ENCODE assay signal across 8 cellular contexts in genomic region chr2:126776701-126777619, GRCh38.
DNase-seq lines count a peak whose midpoint lies in the region; ATAC-seq and TF ChIP-seq lines count a peak whose summit lies in the region.

No MANE protein-coding gene starts in this region.

- CTCF ChIA-PET in activated naive CD4-positive, alpha-beta T cell treated with anti-CD3 and anti-CD28 coated beads for 36 hours (lab: Charles Lee), result interaction anchor here (0.6 to 8.3 kb wide), 28 partner anchors 8 to 1246 kb away, joined by 3 to 111 read pairs (median 3); no protein-coding TSS in a partner anchor

- H3K27me3 ChIP-seq in HUES6 (ENCODE audit: control insufficient read depth, insufficient read depth, low read length), result peaks cover 16% of the 10 kb centered on the region
- peaks cover 19% of the 10 kb centered on the region for H3K27me3 ChIP-seq in neutrophil
- H3K27me3 ChIP-seq in subcutaneous abdominal adipose tissue (ENCODE audit: control insufficient read depth in 5 of 5, insufficient read depth in 4 of 5, low read length in 5 of 5), result no peaks in the 10 kb centered on the region

- peak overlapping the region; percentile 9 for H3K27ac Mint-ChIP-seq in activated naive CD4-positive, alpha-beta T cell treated with anti-CD3 and anti-CD28 coated beads for 36 hours

- H3K4me1 Mint-ChIP-seq in activated naive CD4-positive, alpha-beta T cell treated with anti-CD3 and anti-CD28 coated beads for 36 hours (ENCODE audit: low read depth), result peaks cover 10% of the 10 kb centered on the region

- no peaks in the 10 kb centered on the region for H3K36me3 Mint-ChIP-seq in activated naive CD4-positive, alpha-beta T cell treated with anti-CD3 and anti-CD28 coated beads for 36 hours (ENCODE audit: low read depth)

- no peaks in the 10 kb centered on the region for H3K27me3 Mint-ChIP-seq in activated naive CD4-positive, alpha-beta T cell treated with anti-CD3 and anti-CD28 coated beads for 36 hours (ENCODE audit: low read depth)

- peak; percentile 73 for DNase-seq in DMS53 treated with DMSO at 0.1 percent for 48 hours (lab: John Stamatoyannopoulos, UW; ENCODE audit: unreplicated experiment)
- peak; percentile 68 for DNase-seq in SK-MEL-5 (ENCODE audit: low read depth, low spot score)
- peak; percentile 86 for DNase-seq in activated naive CD4-positive, alpha-beta T cell treated with anti-CD3 and anti-CD28 coated beads for 36 hours
- peak; percentile 65 for DNase-seq in germinal center (ENCODE audit: low spot score)

- H3K4me3 Mint-ChIP-seq in activated naive CD4-positive, alpha-beta T cell treated with anti-CD3 and anti-CD28 coated beads for 36 hours, result peak overlapping the region; percentile 83

- no peaks in the 10 kb centered on the region for H3K36me3 ChIP-seq in HUES6 (ENCODE audit: control insufficient read depth, insufficient read depth, low read length)
- no peaks in the 10 kb centered on the region for H3K36me3 ChIP-seq in neutrophil
- no peaks in the 10 kb centered on the region for H3K36me3 ChIP-seq in subcutaneous abdominal adipose tissue (ENCODE audit: control insufficient read depth in 5 of 5, insufficient read depth in 5 of 5, low read length in 5 of 5)

- no peaks in the 10 kb centered on the region for H3K9me3 ChIP-seq in HUES6 (ENCODE audit: control insufficient read depth, insufficient read depth, low read depth, low read length)
- no peaks in the 10 kb centered on the region for H3K9me3 ChIP-seq in neutrophil
- no peaks in the 10 kb centered on the region for H3K9me3 ChIP-seq in subcutaneous abdominal adipose tissue (ENCODE audit: control insufficient read depth in 5 of 5, low read length in 5 of 5)

- peak overlapping the region; percentile 76 for H3K4me3 ChIP-seq in HUES6 (ENCODE audit: low read depth, low read length)
- H3K4me3 ChIP-seq in neutrophil (ENCODE audit: low read depth in 1 of 2, low read length in 1 of 2), result peak overlapping the region; percentile 64 to 67
- peak overlapping the region; percentile 63 to 86 (median 78) for H3K4me3 ChIP-seq in subcutaneous abdominal adipose tissue (ENCODE audit: low read depth in 1 of 5, low read length in 5 of 5)

- H3K9me3 Mint-ChIP-seq in activated naive CD4-positive, alpha-beta T cell treated with anti-CD3 and anti-CD28 coated beads for 36 hours, result no peaks in the 10 kb centered on the region

- H3K4me1 ChIP-seq in HUES6 (ENCODE audit: control insufficient read depth, insufficient read depth, low read length) (peaks cover 11% of the 10 kb centered on the region; the same call in 1 of the 2 replicates), neutrophil (ENCODE audit: control insufficient read depth in 1 of 2, insufficient read depth in 1 of 2, low read depth in 1 of 2, low read length in 1 of 2) (peaks cover 6 to 12% of the 10 kb centered on the region in 2 experiments), subcutaneous abdominal adipose tissue (ENCODE audit: control insufficient read depth in 5 of 5, insufficient read depth in 5 of 5, low read length in 5 of 5) (peaks cover 7 to 34% (median 26%) of the 10 kb centered on the region in 5 donors)

- H3K9ac ChIP-seq in HUES6 (ENCODE audit: low read length) (peak overlapping the region; percentile 86), subcutaneous abdominal adipose tissue (ENCODE audit: low read length in 5 of 5) (peak overlapping the region; percentile 81 to 89 (median 85))

- TF ChIP-seq CTCF in neutrophil (IDR thresholded peaks at IDR 0.05), result peak; percentile 84

- ATAC-seq in GM21526 (IDR thresholded peaks at IDR 0.05; ENCODE audit: low FRiP score, unreplicated experiment), result peak; percentile 85

- intact Hi-C loops in activated naive CD4-positive, alpha-beta T cell treated with anti-CD3 and anti-CD28 coated beads for 36 hours (cut with micrococcal nuclease), result loop anchor here (1.0 to 5.0 kb wide), 10 partner anchors 110 to 532 kb away; no protein-coding TSS in a partner anchor

- H3K27ac ChIP-seq in HUES6 (ENCODE audit: low read depth, low read length) (no peak overlapping the region; the same call in 1 of the 2 replicates), neutrophil (no peak overlapping the region), subcutaneous abdominal adipose tissue (ENCODE audit: low read depth, low read length) (peak overlapping the region; percentile 89)

- in situ Hi-C loops in SK-MEL-5 (cut with HindIII; ENCODE audit: low pct_unique_long_range_greater_than_20kb, low sequenced_read_pairs), result no loop called here
